Comparison of ENCODE assay signal across 20 cellular contexts in the genomic region with DNA sequence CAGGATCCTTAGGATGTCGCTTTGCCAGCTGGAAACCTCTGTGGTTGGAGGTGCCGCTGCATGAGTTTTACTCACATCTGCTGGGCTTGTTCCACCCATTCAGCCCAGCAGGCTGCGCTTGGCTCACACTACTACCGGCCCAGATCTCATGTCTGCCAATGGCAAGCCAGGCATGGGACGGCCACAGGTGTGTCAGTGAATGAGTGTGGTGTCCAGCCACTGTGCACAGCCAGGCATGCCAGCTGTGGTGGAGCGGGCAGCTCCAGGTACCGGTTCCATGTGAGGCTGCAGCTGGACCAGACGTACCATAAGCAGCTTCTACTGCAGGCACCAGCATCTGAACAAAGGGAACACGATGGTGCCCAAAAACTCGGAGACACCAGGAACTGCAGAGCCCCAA. TPM values are rescaled to one million over a fixed set of nuclear protein-coding genes. Genes with fewer than 3 reads are reported as not detected.
DNase-seq lines count a peak whose midpoint lies in the region; ATAC-seq, FAIRE-seq and TF ChIP-seq lines count a peak whose summit lies in the region.
"Had no signal": no experiment of that assay in that cellular context is flagged by ENCODE, and none has a peak within 500 bp of the region (broad histone marks: within the 10 kb centered on the region; RNA-seq: fewer than 3 reads in every experiment).

No MANE protein-coding gene starts in this region.

- no peak overlapping the region for H3K4ac ChIP-seq in IMR-90 (ENCODE audit: low read depth, low read length)

- DNase-seq in Right ventricle myocardium superior (no peak), left cardiac atrium (no peak), IMR-90 (no peak), kidney (peak; percentile 61), psoas muscle (peak; percentile 32 to 69), caudate nucleus (lab: John Stamatoyannopoulos, UW) (no peak), sigmoid colon (no peak)
- DNase-seq: Caco-2; CD4-positive, alpha-beta T cell; GF-D8; NCI-H1092 treated with DMSO at 0.1 percent for 48 hours; NCI-H146; NCI-H2081; NCI-H2171 treated with DMSO at 0.1 percent for 48 hours; NCI-H446; NCI-H526 treated with DMSO at 0.1 percent for 48 hours; NK-92 treated with Interleukin-12 subunit alpha and Interleukin-12 subunit beta, amount 100 ng/mL, for 24 hours; Peyer's patch had no signal

- peak overlapping the region; percentile 65 for H2AK9ac ChIP-seq in IMR-90 (replicated peaks; ENCODE audit: low read depth, low read length, poor library complexity)

- H3K9ac ChIP-seq in IMR-90 (ENCODE audit: low read depth, low read length) (no peak overlapping the region), kidney (ENCODE audit: low read length in 2 of 2) (no peak overlapping the region)

- 95% methylated on average over 9 of the region's 10 CpGs; no CpG with 5 or more reads in 1 of the 2 experiments for WGBS in IMR-90 (ENCODE audit: extremely low coverage in 2 of 2, insufficient read length in 1 of 2), 2 experiments
- WGBS in psoas muscle, 3 donors, result 47 to 66% (median 60%) methylated on average over 10 of the region's 10 CpGs
- 97% methylated on average over 10 of the region's 10 CpGs for WGBS in sigmoid colon, 2 donors

- H2AFZ ChIP-seq in IMR-90 (replicated peaks; ENCODE audit: low read length, poor library complexity), result no peak overlapping the region

- no peak overlapping the region for H3K23ac ChIP-seq in IMR-90 (ENCODE audit: low read depth, low read length)

- H3K9me1 ChIP-seq in IMR-90 (ENCODE audit: insufficient read depth, low read length), result peaks cover 8% of the 10 kb centered on the region; the same call in 1 of the 2 replicates

- no peak overlapping the region for H4K5ac ChIP-seq in IMR-90 (ENCODE audit: low read depth, low read length)

- in situ Hi-C loops in IMR-90 (cut with MboI; ENCODE audit: low sequenced_read_pairs), result no loop called here

- CTCF ChIA-PET in IMR-90 (lab: Yijun Ruan, JAX), result no interaction called here

- no peak overlapping the region for H2BK20ac ChIP-seq in IMR-90 (ENCODE audit: low read depth, low read length)

- H4K91ac ChIP-seq in IMR-90 (ENCODE audit: insufficient read depth, low read depth, low read length), result no peak overlapping the region

- no peak overlapping the region for H4K8ac ChIP-seq in IMR-90 (ENCODE audit: low read depth in 2 of 2, low read length in 2 of 2)

- H3K4me1 ChIP-seq in IMR-90 (ENCODE audit: control insufficient read depth, insufficient read depth, low read length), result no peaks in the 10 kb centered on the region
- H3K4me1 ChIP-seq in kidney (ENCODE audit: control insufficient read depth in 1 of 2, insufficient read depth in 1 of 2, low read depth in 1 of 2, low read length in 2 of 2), result peaks cover 0 to 7% of the 10 kb centered on the region in 2 donors
- H3K4me1 ChIP-seq in psoas muscle, result peaks cover 36% of the 10 kb centered on the region
- peaks cover 0 to 15% (median 12%) of the 10 kb centered on the region in 4 donors for H3K4me1 ChIP-seq in sigmoid colon

- H3K27ac ChIP-seq in IMR-90 (ENCODE audit: insufficient read depth, low read length) (no peak overlapping the region), kidney (ENCODE audit: low read depth in 2 of 2, low read length in 2 of 2) (no peak overlapping the region), psoas muscle (no peak overlapping the region), caudate nucleus (ENCODE audit: low read depth, low read length) (no peak overlapping the region), sigmoid colon (no peak overlapping the region)
- H3K27ac ChIP-seq: Peyer's patch had no signal

- no peak for FAIRE-seq in kidney (lab: Jason Lieb, UNC)
- FAIRE-seq: HTR-8/SVneo had no signal

- H4K20me1 ChIP-seq in IMR-90 (ENCODE audit: insufficient read depth, low read length), result no peaks in the 10 kb centered on the region

- H2BK5ac ChIP-seq in IMR-90 (ENCODE audit: low read depth, low read length, poor library complexity, severe bottlenecking), result no peak overlapping the region

- H3K36me3 ChIP-seq in IMR-90 (ENCODE audit: control insufficient read depth, insufficient read depth, low read length) (no peaks in the 10 kb centered on the region), kidney (ENCODE audit: control insufficient read depth in 1 of 2, insufficient read depth in 2 of 2, low read length in 2 of 2) (peaks cover 0 to 2% of the 10 kb centered on the region in 2 donors), psoas muscle (ENCODE audit: insufficient read depth in 1 of 2, low read depth in 1 of 2) (no peaks in the 10 kb centered on the region), sigmoid colon (no peaks in the 10 kb centered on the region)
- H3K36me3 ChIP-seq: Peyer's patch had no signal

- no peak for TF ChIP-seq POLR2A in IMR-90 (IDR thresholded peaks at IDR 0.05; ENCODE audit: low read depth, low read length)
- no peak for TF ChIP-seq POLR2A in sigmoid colon (IDR thresholded peaks at IDR 0.05)

- no peak overlapping the region for H3K56ac ChIP-seq in IMR-90 (ENCODE audit: extremely low read depth, insufficient read depth, low read length)

- no peak overlapping the region for H3K4me3 ChIP-seq in IMR-90 (ENCODE audit: insufficient read depth, low read depth, low read length)
- H3K4me3 ChIP-seq in kidney (ENCODE audit: low read length in 2 of 2), result no peak overlapping the region
- no peak overlapping the region for H3K4me3 ChIP-seq in psoas muscle
- H3K4me3 ChIP-seq in sigmoid colon, result no peak overlapping the region
- H3K4me3 ChIP-seq: Peyer's patch had no signal

- TF ChIP-seq RAD21 in IMR-90 (IDR thresholded peaks at IDR 0.05; ENCODE audit: low read length), result no peak

- dilution Hi-C loops in IMR-90 (cut with HindIII; ENCODE audit: low sequenced_read_pairs, unreplicated experiment), result no loop called here

- no peak overlapping the region for H2BK15ac ChIP-seq in IMR-90 (ENCODE audit: low read depth, low read length)

- no peak overlapping the region for H3K4me2 ChIP-seq in IMR-90 (ENCODE audit: low read depth, low read length)

- POLR2A ChIA-PET in IMR-90 (lab: Charles Lee; ENCODE audit: unreplicated experiment), result no interaction called here

- no TSS peak for BruUV-seq in IMR-90 (replicated peaks; lab: Mats Ljungman, UMichigan)

- intact Hi-C loops in Right ventricle myocardium superior (cut with DNase I) (no loop called here), left cardiac atrium (cut with DNase I) (no loop called here), IMR-90 (cut with micrococcal nuclease) (no loop called here), kidney (cut with DNase I) (no loop called here), psoas muscle (cut with DNase I) (no loop called here), sigmoid colon (cut with DNase I) (no loop called here)

- ATAC-seq in Right ventricle myocardium superior (ENCODE audit: poor library complexity), result peak; percentile 41
- ATAC-seq in left cardiac atrium, result no peak
- no peak for ATAC-seq in IMR-90 (ENCODE audit: low read depth)
- peak; percentile 90 to 97 (median 92) for ATAC-seq in psoas muscle
- ATAC-seq in HG02870 (IDR thresholded peaks at IDR 0.05; ENCODE audit: unreplicated experiment), result no peak

- H3K14ac ChIP-seq in IMR-90 (replicated peaks; ENCODE audit: low read depth, low read length), result no peak overlapping the region

- no peaks in the 10 kb centered on the region for H3K27me3 ChIP-seq in IMR-90 (ENCODE audit: control insufficient read depth, insufficient read depth, low read length)
- no peaks in the 10 kb centered on the region for H3K27me3 ChIP-seq in psoas muscle (ENCODE audit: insufficient read depth in 3 of 3, low read length in 2 of 3)
- H3K27me3 ChIP-seq in sigmoid colon, result no peaks in the 10 kb centered on the region
- H3K27me3 ChIP-seq: Peyer's patch had no signal

- H3K9me3 ChIP-seq in IMR-90 (ENCODE audit: control insufficient read depth, insufficient read depth, low read length) (no peaks in the 10 kb centered on the region), kidney (ENCODE audit: control insufficient read depth in 1 of 2, low read length in 2 of 2) (no peaks in the 10 kb centered on the region), psoas muscle (no peaks in the 10 kb centered on the region), sigmoid colon (no peaks in the 10 kb centered on the region)
- H3K9me3 ChIP-seq: Caco-2, Peyer's patch had no signal

- peaks cover 10 to 16% of the 10 kb centered on the region in 2 experiments; a peak in 3 of 4 replicates for H3K79me1 ChIP-seq in IMR-90 (ENCODE audit: low read depth in 1 of 2, low read length in 2 of 2)

- TF ChIP-seq EP300 in sigmoid colon (IDR thresholded peaks at IDR 0.05), result no peak

- TF ChIP-seq CTCF in IMR-90 (conservative IDR thresholded peaks at IDR 0.05; ENCODE audit: low read depth, low read length), result no peak
- TF ChIP-seq CTCF in kidney (IDR thresholded peaks at IDR 0.05; ENCODE audit: borderline replicate concordance, extremely low read depth, insufficient read depth), result no peak
- TF ChIP-seq CTCF in psoas muscle (IDR thresholded peaks at IDR 0.05), result peak; percentile 10
- no peak for TF ChIP-seq CTCF in sigmoid colon (IDR thresholded peaks at IDR 0.05)

- no peak overlapping the region for H2AK5ac ChIP-seq in IMR-90 (ENCODE audit: low read depth, low read length)

- no peak overlapping the region for H3K18ac ChIP-seq in IMR-90 (ENCODE audit: low read depth, low read length)

- no peak overlapping the region for H2BK120ac ChIP-seq in IMR-90 (ENCODE audit: low read depth, low read length)

TF ChIP-seq in IMR-90, 13 proteins besides CTCF, POLR2A, EP300 and RAD21 (continues in another document):
- TF ChIP-seq RCOR1 (IDR thresholded peaks at IDR 0.05; ENCODE audit: insufficient replicate concordance, low read length), result no peak
- TF ChIP-seq NFE2L2 (IDR thresholded peaks at IDR 0.05; ENCODE audit: low read depth, low read length), result no peak
- TF ChIP-seq, protein P1, sequence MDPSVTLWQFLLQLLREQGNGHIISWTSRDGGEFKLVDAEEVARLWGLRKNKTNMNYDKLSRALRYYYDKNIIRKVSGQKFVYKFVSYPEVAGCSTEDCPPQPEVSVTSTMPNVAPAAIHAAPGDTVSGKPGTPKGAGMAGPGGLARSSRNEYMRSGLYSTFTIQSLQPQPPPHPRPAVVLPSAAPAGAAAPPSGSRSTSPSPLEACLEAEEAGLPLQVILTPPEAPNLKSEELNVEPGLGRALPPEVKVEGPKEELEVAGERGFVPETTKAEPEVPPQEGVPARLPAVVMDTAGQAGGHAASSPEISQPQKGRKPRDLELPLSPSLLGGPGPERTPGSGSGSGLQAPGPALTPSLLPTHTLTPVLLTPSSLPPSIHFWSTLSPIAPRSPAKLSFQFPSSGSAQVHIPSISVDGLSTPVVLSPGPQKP (IDR thresholded peaks at IDR 0.05; ENCODE audit: borderline replicate concordance, low read depth, low read length), result no peak

RNA-seq across cellular contexts. Expression of gene ASF1A, which starts 33.1 kb away (rescaled TPM):
- 26.0 TPM for total RNA-seq in Right ventricle myocardium superior
- total RNA-seq in left cardiac atrium, result 10 to 100 TPM; 17.1 to 19.2 TPM
- 11.1 and 24.4 TPM in 2 replicates for total RNA-seq in IMR-90 (2012; rRNA removed)
- polyA plus RNA-seq in IMR-90 (2012; rRNA removed), result 7.2 and 10.1 TPM in 2 replicates
- 3.5 and 5.2 TPM in 2 replicates for polyA plus RNA-seq in IMR-90 (2012; cell fraction: cytosol; rRNA removed)
- polyA plus RNA-seq in IMR-90 (2012; cell fraction: nucleus; rRNA removed; ENCODE audit: low replicate concordance), result 1.7 and 6.5 TPM in 2 replicates
- total RNA-seq in kidney, result 15.1 TPM
- 15.1 TPM for polyA plus RNA-seq in kidney (ENCODE audit: insufficient read depth, low read depth, low replicate concordance)
- 10 to 100 TPM in 3 of 4 donors, 1 to 10 TPM in 1; 6.8 to 15.4 (median 12.1) TPM for total RNA-seq in psoas muscle
- polyA plus RNA-seq in psoas muscle, result 10 to 100 TPM in 1 of 3 donors, 1 to 10 TPM in 2; 5.3 to 22.1 (median 6.0) TPM
- 10 to 100 TPM; 10.2 to 17.1 (median 14.1) TPM for total RNA-seq in sigmoid colon
- 10 to 100 TPM; 10.2 to 14.3 (median 11.6) TPM for polyA plus RNA-seq in sigmoid colon

Comparison
In these comparisons a context has a peak if more than half of its experiments do, and no peak if none do; other contexts are left out.
1. ATAC-seq: peak in Right ventricle myocardium superior (single experiment) and psoas muscle (4 of 4); none in left cardiac atrium (0 of 2), IMR-90 (single experiment) and HG02870 (single experiment).
2. DNase-seq: peak in kidney (single experiment) and psoas muscle (2 of 2); none in Right ventricle myocardium superior (single experiment), left cardiac atrium (single experiment), IMR-90 (single experiment), caudate nucleus (0 of 61) and sigmoid colon (single experiment).